ENCODE assay signal across 22 cellular contexts in genomic region chr3:24410861-24411260, GRCh38.
"Had no signal": no experiment of that assay in that cellular context is flagged by ENCODE, and none has a peak within 500 bp of the region (broad histone marks: within the 10 kb centered on the region; RNA-seq: fewer than 3 reads in every experiment).

No MANE protein-coding gene starts in this region.

- H3K36me3 Mint-ChIP-seq: immature natural killer cell; naive thymus-derived CD4-positive, alpha-beta T cell had no signal

- ATAC-seq: activated CD8-positive, alpha-beta T cell treated with anti-CD3 and anti-CD28 coated beads, Interleukin-2, amount 10 ng/mL, durations not matched to agents 7 days and 5 days; activated T-cell treated with anti-CD3 and anti-CD28 coated beads, Interleukin-2, amount 50 U/mL, for 4 hours; heart left ventricle; naive thymus-derived CD4-positive, alpha-beta T cell; sciatic nerve; stimulated activated naive CD8-positive, alpha-beta T cell treated with anti-CD3 and anti-CD28 coated beads, Interleukin-15, amount 100 ng/mL, for 72 hours had no signal

- H3K4me2 ChIP-seq: smooth muscle cell had no signal

- FAIRE-seq: frontal cortex had no signal

- H3K27me3 ChIP-seq: ascending aorta, heart left ventricle, suprapubic skin, transverse colon, vagina had no signal

- H3K4me1 ChIP-seq: prostate gland, suprapubic skin, transverse colon, vagina had no signal

- DNase-seq: activated CD4-positive, alpha-beta T cell treated with anti-CD3 and anti-CD28 coated beads, Interleukin-2, amount 10 ng/mL, durations not matched to agents 7 days and 5 days; activated CD8-positive, alpha-beta T cell treated with anti-CD3 and anti-CD28 coated beads, Interleukin-2, amount 10 ng/mL, durations not matched to agents 7 days and 5 days; activated effector memory CD4-positive, alpha-beta T cell treated with anti-CD3 and anti-CD28 coated beads, Interleukin-2, amount 50 U/mL, for 16 hours; activated naive CD4-positive, alpha-beta T cell treated with anti-CD3 and anti-CD28 coated beads, Interleukin-2, amount 50 U/mL, for 16 hours; activated T-cell treated with anti-CD3 and anti-CD28 coated beads, Interleukin-2, amount 50 U/mL, for 4 hours; heart left ventricle; immature natural killer cell; mesenchymal stem cell; naive thymus-derived CD4-positive, alpha-beta T cell; stimulated activated CD4-positive, alpha-beta T cell treated with anti-CD3 and anti-CD28 coated beads, Interleukin-4, amount 100 ng/mL, for 1 hour; stimulated activated naive CD8-positive, alpha-beta T cell treated with anti-CD3 and anti-CD28 coated beads, Interleukin-15, amount 100 ng/mL, for 72 hours; T1000; transverse colon had no signal

- H3K9me3 Mint-ChIP-seq: activated CD4-positive, alpha-beta T cell treated with anti-CD3 and anti-CD28 coated beads, Interleukin-2, amount 10 ng/mL, durations not matched to agents 7 days and 5 days; central memory CD8-positive, alpha-beta T cell; stimulated activated naive CD8-positive, alpha-beta T cell treated with anti-CD3 and anti-CD28 coated beads, Interleukin-15, amount 100 ng/mL, for 72 hours had no signal

- H3K4me3 Mint-ChIP-seq: activated CD4-positive, alpha-beta T cell treated with anti-CD3 and anti-CD28 coated beads, Interleukin-2, amount 10 ng/mL, durations not matched to agents 7 days and 5 days; activated CD8-positive, alpha-beta T cell treated with anti-CD3 and anti-CD28 coated beads, Interleukin-2, amount 10 ng/mL, durations not matched to agents 7 days and 5 days; activated T-cell treated with anti-CD3 and anti-CD28 coated beads, Interleukin-2, amount 50 U/mL, for 4 hours; central memory CD8-positive, alpha-beta T cell; immature natural killer cell; naive thymus-derived CD4-positive, alpha-beta T cell; stimulated activated naive CD8-positive, alpha-beta T cell treated with anti-CD3 and anti-CD28 coated beads, Interleukin-15, amount 100 ng/mL, for 72 hours had no signal

- H3K27ac ChIP-seq: ascending aorta, coronary artery, heart left ventricle, prostate gland, suprapubic skin, transverse colon, vagina had no signal

- H3K9me3 ChIP-seq: ascending aorta, heart left ventricle, prostate gland, suprapubic skin, transverse colon, vagina had no signal

- H3K4me3 ChIP-seq: ascending aorta, coronary artery, heart left ventricle, prostate gland, smooth muscle cell, suprapubic skin, transverse colon, vagina had no signal

- H3K4me1 Mint-ChIP-seq: activated CD4-positive, alpha-beta T cell treated with anti-CD3 and anti-CD28 coated beads, Interleukin-2, amount 10 ng/mL, durations not matched to agents 7 days and 5 days; central memory CD8-positive, alpha-beta T cell; immature natural killer cell; naive thymus-derived CD4-positive, alpha-beta T cell; stimulated activated naive CD8-positive, alpha-beta T cell treated with anti-CD3 and anti-CD28 coated beads, Interleukin-15, amount 100 ng/mL, for 72 hours had no signal

- H3K36me3 ChIP-seq: ascending aorta, heart left ventricle, prostate gland, suprapubic skin, transverse colon, vagina had no signal

- H3K27me3 Mint-ChIP-seq: activated CD4-positive, alpha-beta T cell treated with anti-CD3 and anti-CD28 coated beads, Interleukin-2, amount 10 ng/mL, durations not matched to agents 7 days and 5 days; central memory CD8-positive, alpha-beta T cell; naive thymus-derived CD4-positive, alpha-beta T cell; stimulated activated naive CD8-positive, alpha-beta T cell treated with anti-CD3 and anti-CD28 coated beads, Interleukin-15, amount 100 ng/mL, for 72 hours had no signal

- H3K27ac Mint-ChIP-seq: activated CD4-positive, alpha-beta T cell treated with anti-CD3 and anti-CD28 coated beads, Interleukin-2, amount 10 ng/mL, durations not matched to agents 7 days and 5 days; activated CD8-positive, alpha-beta T cell treated with anti-CD3 and anti-CD28 coated beads, Interleukin-2, amount 10 ng/mL, durations not matched to agents 7 days and 5 days; immature natural killer cell; naive thymus-derived CD4-positive, alpha-beta T cell; stimulated activated naive CD8-positive, alpha-beta T cell treated with anti-CD3 and anti-CD28 coated beads, Interleukin-15, amount 100 ng/mL, for 72 hours had no signal
